Comparison of ENCODE assay signal across 12 cellular contexts in the genomic region with DNA sequence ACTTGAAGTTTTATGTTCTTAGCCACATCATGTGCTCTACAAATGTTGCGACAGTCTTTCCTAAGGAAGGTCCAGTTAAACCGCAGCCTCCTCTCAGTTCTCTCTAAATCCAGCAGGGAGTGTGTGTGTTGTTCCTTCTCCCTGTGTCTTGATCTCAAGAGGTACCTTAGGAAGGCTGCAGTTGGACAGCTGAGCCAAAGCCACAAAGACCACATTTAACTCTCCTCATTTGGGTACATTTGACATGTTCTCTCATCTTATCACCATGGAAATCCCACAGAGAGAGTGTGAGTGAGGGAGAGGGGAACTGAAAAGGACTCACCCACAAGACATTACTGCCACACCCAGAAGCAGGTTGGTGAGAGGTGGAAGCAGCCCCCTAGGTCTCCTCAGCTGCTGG.
DNase-seq lines count a peak whose midpoint lies in the region; ATAC-seq, FAIRE-seq and TF ChIP-seq lines count a peak whose summit lies in the region.
"Had no signal": no experiment of that assay in that cellular context is flagged by ENCODE, and none has a peak within 500 bp of the region (broad histone marks: within the 10 kb centered on the region; RNA-seq: fewer than 3 reads in every experiment).

No MANE protein-coding gene starts in this region.

- peak overlapping the region; percentile 19 to 58; a peak in 4 of 6 replicates for H3K27ac ChIP-seq in A549
- H3K27ac ChIP-seq: pancreas had no signal

- DNase-seq in A549 (ENCODE audit: low read depth in 1 of 2, low spot score in 1 of 2) (no peak), amniotic epithelial cell (ENCODE audit: low read depth) (peak; percentile 82), left colon (no peak), ecto neural progenitor cell (ENCODE audit: low spot score) (no peak)
- DNase-seq in stimulated activated CD4-positive, alpha-beta T cell treated with anti-CD3 and anti-CD28 coated beads, Interleukin-2, amount 100 ng/mL, for 48 hours, result no peak
- DNase-seq in activated naive CD4-positive, alpha-beta T cell treated with anti-CD3 and anti-CD28 coated beads, Interleukin-2, amount 50 U/mL, for 16 hours, result no peak
- DNase-seq: activated naive CD4-positive, alpha-beta T cell treated with anti-CD3 and anti-CD28 coated beads for 36 hours; pancreas had no signal

- FAIRE-seq in A549 (lab: Jason Lieb, UNC), result no peak
- FAIRE-seq: islet of Langerhans, pancreas had no signal

- no peak for TF ChIP-seq POLR2A in A549 (IDR thresholded peaks at IDR 0.05; ENCODE audit: low read length)

- WGBS in A549 (ENCODE audit: missing lambda C conversion rate), result 96% methylated on average over 2 of the region's 2 CpGs

- intact Hi-C loops in left colon (cut with DNase I, micrococcal nuclease), result no loop called here

- H3K4me3 ChIP-seq in A549, result no peak overlapping the region
- H3K4me3 ChIP-seq: pancreas had no signal

- no peak for TF ChIP-seq EP300 in A549 (IDR thresholded peaks at IDR 0.05)

- no peaks in the 10 kb centered on the region for H3K9me3 ChIP-seq in A549
- H3K9me3 ChIP-seq: pancreas had no signal

- peaks cover 26% of the 10 kb centered on the region for H3K4me1 ChIP-seq in A549
- H3K4me1 ChIP-seq: pancreas had no signal

- H3K4me2 ChIP-seq in A549, result no peak overlapping the region

- no peak for TF ChIP-seq RAD21 in A549 (conservative IDR thresholded peaks at IDR 0.05 in 1 of 2, IDR thresholded peaks at IDR 0.05 in 1 of 2)

- CTCF ChIA-PET in A549 (lab: Yijun Ruan, JAX), result interaction anchor here (1.0 to 3.5 kb wide), 4 partner anchors 20 to 212 kb away, joined by 3 to 10 read pairs (median 6); no protein-coding TSS in a partner anchor

- POLR2A ChIA-PET in A549 (lab: Yijun Ruan, JAX), result no interaction called here

- TF ChIP-seq CTCF in A549 (IDR thresholded peaks at IDR 0.05), result no peak

- ATAC-seq in A549 (peak; percentile 39 to 40; a peak in 2 of 6 replicates), GM19328 (IDR thresholded peaks at IDR 0.05; ENCODE audit: unreplicated experiment) (peak; percentile 71), HG03066 (IDR thresholded peaks at IDR 0.05; ENCODE audit: low read depth, unreplicated experiment) (peak; percentile 82), left colon (no peak)
- ATAC-seq: HCT116 had no signal

TF ChIP-seq in A549, 52 proteins besides CTCF, POLR2A, EP300 and RAD21:
- TF ChIP-seq RCOR1 (IDR thresholded peaks at IDR 0.05; ENCODE audit: low read depth, low read length), result no peak
- TF ChIP-seq KDM5A (IDR thresholded peaks at IDR 0.05), result no peak
